Comparison of ENCODE assay signal across 1 cellular context in the genomic region with DNA sequence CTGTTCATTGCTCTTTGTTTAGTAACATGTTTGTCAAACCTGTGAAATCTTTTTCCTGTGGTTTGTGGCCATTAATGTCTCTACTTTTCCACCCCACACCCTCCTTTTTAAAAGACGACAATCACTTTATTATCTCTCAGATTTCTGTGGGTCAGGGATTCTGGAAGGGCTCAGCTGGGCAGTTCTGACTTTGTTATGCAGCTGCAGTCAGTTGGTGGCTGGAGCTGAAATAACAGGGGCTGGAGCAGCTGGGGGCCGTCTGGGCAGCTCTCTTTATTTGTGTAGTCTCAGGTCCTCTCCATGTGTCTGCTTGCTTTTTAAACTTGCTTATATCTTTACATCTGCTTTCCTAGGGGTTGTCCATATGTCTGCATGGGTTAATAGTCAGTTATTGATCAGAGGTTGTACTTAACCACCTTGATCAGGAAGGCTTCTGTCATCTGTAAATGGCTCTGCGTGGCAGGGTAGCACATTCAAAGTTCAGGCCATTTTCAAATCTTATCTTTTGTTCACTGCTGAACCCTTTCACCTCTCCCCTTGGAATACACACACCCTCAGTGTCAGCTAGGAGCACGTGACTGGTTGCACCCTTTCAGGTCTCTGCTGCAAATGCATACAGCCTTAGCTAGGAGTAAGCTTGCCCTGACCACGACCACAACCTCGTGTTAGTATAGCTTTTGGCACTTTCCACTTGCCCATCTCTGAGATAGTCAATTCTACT.
TF ChIP-seq lines count a peak whose summit lies in the region.

No MANE protein-coding gene starts in this region.

TF ChIP-seq in K562, 482 proteins besides CTCF, POLR2A, EP300 and RAD21 (continued from another document):
- TF ChIP-seq, protein P1, sequence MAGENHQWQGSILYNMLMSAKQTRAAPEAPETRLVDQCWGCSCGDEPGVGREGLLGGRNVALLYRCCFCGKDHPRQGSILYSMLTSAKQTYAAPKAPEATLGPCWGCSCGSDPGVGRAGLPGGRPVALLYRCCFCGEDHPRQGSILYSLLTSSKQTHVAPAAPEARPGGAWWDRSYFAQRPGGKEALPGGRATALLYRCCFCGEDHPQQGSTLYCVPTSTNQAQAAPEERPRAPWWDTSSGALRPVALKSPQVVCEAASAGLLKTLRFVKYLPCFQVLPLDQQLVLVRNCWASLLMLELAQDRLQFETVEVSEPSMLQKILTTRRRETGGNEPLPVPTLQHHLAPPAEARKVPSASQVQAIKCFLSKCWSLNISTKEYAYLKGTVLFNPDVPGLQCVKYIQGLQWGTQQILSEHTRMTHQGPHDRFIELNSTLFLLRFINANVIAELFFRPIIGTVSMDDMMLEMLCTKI (IDR thresholded peaks at IDR 0.05; ENCODE audit: partially characterized antibody), result no peak
- TF ChIP-seq CBFB (CRISPR knock-in tag; IDR thresholded peaks at IDR 0.05), result no peak
- TF ChIP-seq, protein P2, sequence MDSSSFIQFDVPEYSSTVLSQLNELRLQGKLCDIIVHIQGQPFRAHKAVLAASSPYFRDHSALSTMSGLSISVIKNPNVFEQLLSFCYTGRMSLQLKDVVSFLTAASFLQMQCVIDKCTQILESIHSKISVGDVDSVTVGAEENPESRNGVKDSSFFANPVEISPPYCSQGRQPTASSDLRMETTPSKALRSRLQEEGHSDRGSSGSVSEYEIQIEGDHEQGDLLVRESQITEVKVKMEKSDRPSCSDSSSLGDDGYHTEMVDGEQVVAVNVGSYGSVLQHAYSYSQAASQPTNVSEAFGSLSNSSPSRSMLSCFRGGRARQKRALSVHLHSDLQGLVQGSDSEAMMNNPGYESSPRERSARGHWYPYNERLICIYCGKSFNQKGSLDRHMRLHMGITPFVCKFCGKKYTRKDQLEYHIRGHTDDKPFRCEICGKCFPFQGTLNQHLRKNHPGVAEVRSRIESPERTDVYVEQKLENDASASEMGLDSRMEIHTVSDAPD (CRISPR knock-in tag; IDR thresholded peaks at IDR 0.05), result no peak
- no peak for TF ChIP-seq HDAC2 (IDR thresholded peaks at IDR 0.05)
